Comparison of ENCODE assay signal across 10 cellular contexts in the genomic region with DNA sequence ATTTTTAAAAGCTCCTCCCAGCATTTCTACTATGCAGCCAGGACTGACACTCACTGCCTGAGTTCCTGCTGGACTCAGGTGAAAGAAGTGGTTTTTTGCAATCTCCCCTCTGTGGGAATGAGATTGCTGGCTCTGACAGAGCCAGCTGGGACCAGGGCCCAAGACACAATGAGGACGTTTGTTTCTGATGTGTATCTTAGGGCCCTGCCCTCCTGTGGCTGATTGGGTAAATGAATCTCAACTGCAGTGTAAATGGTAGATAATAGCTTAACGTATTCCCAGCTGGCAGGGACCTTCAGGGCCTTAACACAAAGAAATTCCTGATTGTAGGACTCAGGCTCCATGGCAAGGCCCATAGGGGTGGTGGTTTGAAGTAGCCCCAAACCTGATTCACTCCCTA.
DNase-seq lines count a peak whose midpoint lies in the region; ATAC-seq and TF ChIP-seq lines count a peak whose summit lies in the region.
"Had no signal": no experiment of that assay in that cellular context is flagged by ENCODE, and none has a peak within 500 bp of the region (broad histone marks: within the 10 kb centered on the region; RNA-seq: fewer than 3 reads in every experiment).

No MANE protein-coding gene starts in this region.

- DNase-seq in GM12864 (ENCODE audit: low read depth) (no peak), MG63 (peak; percentile 44), astrocyte of the spinal cord (ENCODE audit: low read depth, low spot score) (peak; percentile 27), neural progenitor cell (ENCODE audit: low spot score) (peak; percentile 73), GF-D8 (lab: John Stamatoyannopoulos, UW) (no peak)
- no peak for DNase-seq in activated T-cell treated with anti-CD3 and anti-CD28 coated beads, Interleukin-2, amount 50 U/mL, for 1 hour

- no peak overlapping the region for H3K4me3 Mint-ChIP-seq in neural progenitor cell

- H3K27ac Mint-ChIP-seq in neural progenitor cell: no peak overlapping the region

- H3K36me3 Mint-ChIP-seq in neural progenitor cell: peaks cover 4% of the 10 kb centered on the region

- H3K27me3 ChIP-seq in MG63 (no peaks in the 10 kb centered on the region), neural progenitor cell (no peaks in the 10 kb centered on the region)

- no peak overlapping the region for H3K27ac ChIP-seq in neural progenitor cell
- H3K27ac ChIP-seq: adrenal gland had no signal

- H3K4me1 Mint-ChIP-seq in neural progenitor cell: peaks cover 13% of the 10 kb centered on the region

- H3K27me3 Mint-ChIP-seq in neural progenitor cell (ENCODE audit: insufficient read depth, low read depth): peaks cover 5% of the 10 kb centered on the region

- H3K36me3 ChIP-seq in MG63: no peaks in the 10 kb centered on the region
- H3K36me3 ChIP-seq in neural progenitor cell: no peaks in the 10 kb centered on the region
- H3K36me3 ChIP-seq: adrenal gland had no signal

- ATAC-seq in GM21528 (IDR thresholded peaks at IDR 0.05; ENCODE audit: low FRiP score, unreplicated experiment) (no peak), HG02759 (IDR thresholded peaks at IDR 0.05; ENCODE audit: unreplicated experiment) (no peak)

- H3K9me3 Mint-ChIP-seq in neural progenitor cell: no peaks in the 10 kb centered on the region

- no peaks in the 10 kb centered on the region for H3K9me3 ChIP-seq in MG63
- H3K9me3 ChIP-seq in neural progenitor cell (ENCODE audit: low read depth): no peaks in the 10 kb centered on the region
- H3K9me3 ChIP-seq: adrenal gland had no signal

- H2AFZ ChIP-seq in neural progenitor cell (replicated peaks): peak overlapping the region; percentile 92

- H3K9ac ChIP-seq in neural progenitor cell: no peak overlapping the region

- H4K20me1 ChIP-seq in neural progenitor cell (ENCODE audit: low read depth): no peaks in the 10 kb centered on the region

- in situ Hi-C loops in astrocyte of the spinal cord (cut with HindIII; ENCODE audit: low sequenced_read_pairs): no loop called here

- no peak overlapping the region for H3K4me2 ChIP-seq in neural progenitor cell

- no peaks in the 10 kb centered on the region for H3K79me2 ChIP-seq in neural progenitor cell (ENCODE audit: low read depth)

- H3K4me3 ChIP-seq in GM12864 (ENCODE audit: low read depth, low read length): no peak overlapping the region
- no peak overlapping the region for H3K4me3 ChIP-seq in MG63
- H3K4me3 ChIP-seq in astrocyte of the spinal cord (ENCODE audit: low read depth, low read length): no peak overlapping the region
- H3K4me3 ChIP-seq in neural progenitor cell: no peak overlapping the region
- H3K4me3 ChIP-seq: adrenal gland, lung had no signal

- no peaks in the 10 kb centered on the region for H3F3A ChIP-seq in neural progenitor cell (ENCODE audit: low read depth)

- TF ChIP-seq CTCF in GM12864 (IDR thresholded peaks at IDR 0.05; ENCODE audit: low read depth, low read length, missing control alignments) (peak; percentile 13), astrocyte of the spinal cord (IDR thresholded peaks at IDR 0.05; ENCODE audit: low read depth, low read length) (no peak), neural progenitor cell (IDR thresholded peaks at IDR 0.05) (peak; percentile 49)

- peaks cover 9% of the 10 kb centered on the region for H3K4me1 ChIP-seq in neural progenitor cell
- H3K4me1 ChIP-seq: adrenal gland had no signal

Comparison
In these comparisons a context has a peak if more than half of its experiments do, and no peak if none do; other contexts are left out.
1. DNase-seq: peak in MG63 (single experiment), astrocyte of the spinal cord (single experiment) and neural progenitor cell (single experiment); none in GM12864 (single experiment), activated T-cell treated with anti-CD3 and anti-CD28 coated beads, Interleukin-2, amount 50 U/mL, for 1 hour (single experiment) and GF-D8 (single experiment).